Comparison of ENCODE assay signal across 10 cellular contexts in genomic region chr19:603779-604178, GRCh38. TPM values are rescaled to one million over a fixed set of nuclear protein-coding genes. Genes with fewer than 3 reads are reported as not detected.
"Had no signal": no experiment of that assay in that cellular context is flagged by ENCODE, and none has a peak within 500 bp of the region (broad histone marks: within the 10 kb centered on the region; RNA-seq: fewer than 3 reads in every experiment).

No MANE protein-coding gene starts in this region.

RNA-seq across cellular contexts. Expression of gene HCN2, which starts 14.1 kb away (rescaled TPM):
- total RNA-seq: ascending aorta had no signal

RNA-seq across cellular contexts. Expression of gene FGF22, which starts 35.9 kb away (rescaled TPM):
- total RNA-seq: activated naive CD8-positive, alpha-beta T cell treated with anti-CD3 and anti-CD28 coated beads for 36 hours; ascending aorta; cardiac septum; cerebellum; endothelial cell of umbilical vein; fibroblast of villous mesenchyme; hepatocyte; left ventricle myocardium inferior; T-helper 2 cell treated with Interferon-gamma antibody and Interleukin-4, amounts not matched to agents 100 ng/mL and 5 ng/mL, for 36 hours had no signal
- polyA plus RNA-seq: fibroblast of lung had no signal
